ENCODE assay signal across 20 cellular contexts in genomic region chr10:101258179-101258885, GRCh38. TPM values are rescaled to one million over a fixed set of nuclear protein-coding genes. Genes with fewer than 3 reads are reported as not detected.
DNase-seq lines count a peak whose midpoint lies in the region; ATAC-seq, FAIRE-seq and TF ChIP-seq lines count a peak whose summit lies in the region.
"Had no signal": no experiment of that assay in that cellular context is flagged by ENCODE, and none has a peak within 500 bp of the region (broad histone marks: within the 10 kb centered on the region; RNA-seq: fewer than 3 reads in every experiment).

No MANE protein-coding gene starts in this region.

- ATAC-seq in A549 = no peak
- ATAC-seq: heart left ventricle, left ventricle myocardium superior had no signal

- H3K27me3 Mint-ChIP-seq in type B pancreatic cell = peaks cover 47% of the 10 kb centered on the region

- TF ChIP-seq EP300 in A549 (IDR thresholded peaks at IDR 0.05) = no peak

- H3K4me1 ChIP-seq in A549 = no peaks in the 10 kb centered on the region
- H3K4me1 ChIP-seq: BLaER1, heart left ventricle, Peyer's patch had no signal

- TF ChIP-seq CTCF in A549 (IDR thresholded peaks at IDR 0.05) = no peak
- TF ChIP-seq CTCF in GM13977 (IDR thresholded peaks at IDR 0.05; ENCODE audit: extremely low read depth, insufficient read depth, missing control alignments) = no peak
- no peak for TF ChIP-seq CTCF in NB4 (IDR thresholded peaks at IDR 0.05; ENCODE audit: low read depth, low read length)
- TF ChIP-seq CTCF in type B pancreatic cell (conservative IDR thresholded peaks at IDR 0.05) = no peak

- no peak for TF ChIP-seq POLR2A in A549 (IDR thresholded peaks at IDR 0.05; ENCODE audit: low read length)
- no peak for TF ChIP-seq POLR2A in NB4 (IDR thresholded peaks at IDR 0.05; ENCODE audit: extremely low read depth, insufficient read length)

- no peak overlapping the region for H3K4me3 Mint-ChIP-seq in type B pancreatic cell
- H3K4me3 Mint-ChIP-seq: activated naive CD4-positive, alpha-beta T cell treated with anti-CD3 and anti-CD28 coated beads for 36 hours; IgD-negative memory B cell had no signal

- H3K9me3 ChIP-seq in A549 = peaks cover 16% of the 10 kb centered on the region

- POLR2A ChIA-PET in A549 (lab: Yijun Ruan, JAX) = no interaction called here

- H3K4me2 ChIP-seq in A549 = no peak overlapping the region
- H3K4me2 ChIP-seq: BLaER1 had no signal

- in situ Hi-C loops in GM13977 (cut with MboI; ENCODE audit: low pct_unique_long_range_greater_than_20kb, low sequenced_read_pairs, unreplicated experiment) (no loop called here), T47D (cut with HindIII; ENCODE audit: low pct_unique_long_range_greater_than_20kb, low sequenced_read_pairs) (no loop called here)

- no peak for FAIRE-seq in A549 (lab: Jason Lieb, UNC)

- H3K36me3 Mint-ChIP-seq in type B pancreatic cell = no peaks in the 10 kb centered on the region
- H3K36me3 Mint-ChIP-seq: IgD-negative memory B cell had no signal

- TF ChIP-seq RAD21 in A549 (conservative IDR thresholded peaks at IDR 0.05 in 1 of 2, IDR thresholded peaks at IDR 0.05 in 1 of 2) = no peak

- CTCF ChIA-PET in A549 (lab: Yijun Ruan, JAX) = interaction anchor here (0.7 to 27.7 kb wide), 4 partner anchors 23 to 209 kb away, joined by 3 to 206 read pairs (median 7); no protein-coding TSS in a partner anchor

- H3K27ac ChIP-seq in A549 = no peak overlapping the region
- H3K27ac ChIP-seq: BLaER1, epithelial cell of prostate, heart left ventricle, Peyer's patch had no signal

- 40% methylated on average over 4 of the region's 4 CpGs for WGBS in A549 (ENCODE audit: missing lambda C conversion rate)

- no peak overlapping the region for H3K4me3 ChIP-seq in A549
- no peak overlapping the region for H3K4me3 ChIP-seq in NB4 (ENCODE audit: low read depth, low read length)
- H3K4me3 ChIP-seq: BLaER1, heart left ventricle, Peyer's patch had no signal

- DNase-seq in A549 (ENCODE audit: low read depth in 1 of 2, low spot score in 1 of 2) (peak in 1 of 2 experiments; percentile 27), GM13977 (ENCODE audit: low spot score) (peak; percentile 63), NB4 (ENCODE audit: low read depth) (peak; percentile 77), T47D (ENCODE audit: low read depth in 1 of 2, low spot score in 1 of 2) (peak; percentile 89 to 90), retina (no peak), type B pancreatic cell (ENCODE audit: extremely low spot score, unreplicated experiment) (no peak), NCI-H146 treated with DMSO at 0.1 percent for 48 hours (lab: John Stamatoyannopoulos, UW; ENCODE audit: unreplicated experiment) (no peak), NCI-H526 treated with DMSO at 0.1 percent for 48 hours (lab: John Stamatoyannopoulos, UW) (no peak)
- DNase-seq: activated CD8-positive, alpha-beta memory T cell treated with anti-CD3 and anti-CD28 coated beads for 24 hours; activated naive CD4-positive, alpha-beta T cell treated with anti-CD3 and anti-CD28 coated beads for 36 hours; caudate nucleus; heart left ventricle; left ventricle myocardium superior; NCI-H2081; Peyer's patch had no signal

- H3K9me3 Mint-ChIP-seq in type B pancreatic cell = peaks cover 9% of the 10 kb centered on the region

- no peak overlapping the region for H3K27ac Mint-ChIP-seq in type B pancreatic cell
- H3K27ac Mint-ChIP-seq: activated naive CD4-positive, alpha-beta T cell treated with anti-CD3 and anti-CD28 coated beads for 36 hours; IgD-negative memory B cell had no signal

- H3K4me1 Mint-ChIP-seq in type B pancreatic cell (ENCODE audit: unreplicated experiment) = peaks cover 37% of the 10 kb centered on the region
- H3K4me1 Mint-ChIP-seq: IgD-negative memory B cell had no signal

TF ChIP-seq in A549, 52 proteins besides CTCF, POLR2A, EP300 and RAD21:
- TF ChIP-seq POLR2AphosphoS2 (conservative IDR thresholded peaks at IDR 0.05; ENCODE audit: low read length) = no peak
- TF ChIP-seq ZC3H11A (IDR thresholded peaks at IDR 0.05) = peak; percentile 65

RNA-seq across cellular contexts. Expression of gene LBX1, which starts 29.1 kb away (rescaled TPM):
- polyA plus RNA-seq in A549 (2011; rRNA removed) = not detected in 2 replicates
- polyA plus RNA-seq in A549 (2012; cell fraction: cytosol; rRNA removed) = 0.01 TPM in 1 of 2 replicates, not detected in the other
- polyA plus RNA-seq in A549 (2012; cell fraction: nucleus; rRNA removed) = not detected in 2 replicates
- polyA plus RNA-seq in A549 (2017; fragmentation: RNase III; extraction: RNeasy Plus Mini Kit Qiagen cat#74134 plus additional on column Dnase treatment) = not detected in 3 replicates
- not detected in 2 replicates for polyA minus RNA-seq in A549 (2011; rRNA and poly(A)+ RNA removed)
- 4.7 TPM in 1 of 2 replicates, not detected in the other for total RNA-seq in type B pancreatic cell (ENCODE audit: low replicate concordance)
- total RNA-seq: activated naive CD4-positive, alpha-beta T cell treated with anti-CD3 and anti-CD28 coated beads for 36 hours; left ventricle myocardium superior; Peyer's patch; T-helper 2 cell treated with Interferon-gamma antibody and Interleukin-4, amounts not matched to agents 100 ng/mL and 5 ng/mL, for 36 hours had no signal
- polyA plus RNA-seq: heart left ventricle, IgD-negative memory B cell, neural cell had no signal

Comparison
In these comparisons a context has a peak if more than half of its experiments do, and no peak if none do; other contexts are left out.
1. DNase-seq: peak in GM13977 (single experiment), NB4 (single experiment) and T47D (2 of 2); none in retina (single experiment), type B pancreatic cell (single experiment), NCI-H146 treated with DMSO at 0.1 percent for 48 hours (single experiment) and NCI-H526 treated with DMSO at 0.1 percent for 48 hours (single experiment).